ENCODE assay signal across 33 cellular contexts in genomic region chr15:92772061-92772460, GRCh38.
"Had no signal": no experiment of that assay in that cellular context is flagged by ENCODE, and none has a peak within 500 bp of the region (broad histone marks: within the 10 kb centered on the region; RNA-seq: fewer than 3 reads in every experiment).

No MANE protein-coding gene starts in this region.

- H3K36me3 Mint-ChIP-seq: activated naive CD4-positive, alpha-beta T cell treated with anti-CD3 and anti-CD28 coated beads, Interleukin-2, amount 10 ng/mL, durations not matched to agents 7 days and 5 days; activated naive CD4-positive, alpha-beta T cell treated with anti-CD3 and anti-CD28 coated beads, Interleukin-2, amount 50 U/mL, for 72 hours; activated naive CD8-positive, alpha-beta T cell treated with anti-CD3 and anti-CD28 coated beads, Interleukin-2, amount 10 ng/mL, durations not matched to agents 7 days and 5 days had no signal

- ATAC-seq: activated CD4-positive, alpha-beta T cell treated with anti-CD3 and anti-CD28 coated beads for 36 hours; activated naive CD4-positive, alpha-beta T cell treated with anti-CD3 and anti-CD28 coated beads, Interleukin-2, amount 50 U/mL, for 72 hours; activated T-cell treated with anti-CD3 and anti-CD28 coated beads, Interleukin-2, amount 50 U/mL, for 72 hours; gastroesophageal sphincter; T-helper 17 cell had no signal

- H3K9me3 ChIP-seq: ascending aorta, breast epithelium, colonic mucosa, esophagus squamous epithelium, gastroesophageal sphincter had no signal

- H3K4me3 ChIP-seq: ascending aorta, breast epithelium, cardiac muscle cell, colonic mucosa, esophagus squamous epithelium, gastroesophageal sphincter had no signal

- H3K27me3 Mint-ChIP-seq: activated CD4-positive, alpha-beta memory T cell treated with anti-CD3 and anti-CD28 coated beads, Interleukin-2, amount 10 ng/mL, durations not matched to agents 7 days and 5 days; activated CD4-positive, alpha-beta T cell treated with anti-CD3 and anti-CD28 coated beads for 36 hours; activated CD4-positive, alpha-beta T cell treated with anti-CD3 and anti-CD28 coated beads, Interleukin-2, amount 10 ng/mL, durations not matched to agents 7 days and 5 days; activated naive CD4-positive, alpha-beta T cell treated with anti-CD3 and anti-CD28 coated beads, Interleukin-2, amount 10 ng/mL, durations not matched to agents 7 days and 5 days; activated naive CD8-positive, alpha-beta T cell treated with anti-CD3 and anti-CD28 coated beads, Interleukin-2, amount 10 ng/mL, durations not matched to agents 7 days and 5 days; activated T-cell treated with anti-CD3 and anti-CD28 coated beads, Interleukin-2, amount 50 U/mL, for 24 hours; brain; T-helper 17 cell had no signal

- H3K27ac Mint-ChIP-seq: activated CD4-positive, alpha-beta memory T cell treated with anti-CD3 and anti-CD28 coated beads, Interleukin-2, amount 10 ng/mL, durations not matched to agents 7 days and 5 days; activated CD4-positive, alpha-beta T cell treated with anti-CD3 and anti-CD28 coated beads for 36 hours; activated CD4-positive, alpha-beta T cell treated with anti-CD3 and anti-CD28 coated beads, Interleukin-2, amount 10 ng/mL, durations not matched to agents 7 days and 5 days; activated naive CD4-positive, alpha-beta T cell treated with anti-CD3 and anti-CD28 coated beads, Interleukin-2, amount 10 ng/mL, durations not matched to agents 7 days and 5 days; activated naive CD4-positive, alpha-beta T cell treated with anti-CD3 and anti-CD28 coated beads, Interleukin-2, amount 50 U/mL, for 72 hours; activated naive CD8-positive, alpha-beta T cell treated with anti-CD3 and anti-CD28 coated beads, Interleukin-2, amount 10 ng/mL, durations not matched to agents 7 days and 5 days; activated T-cell treated with anti-CD3 and anti-CD28 coated beads, Interleukin-2, amount 50 U/mL, for 24 hours; activated T-cell treated with anti-CD3 and anti-CD28 coated beads, Interleukin-2, amount 50 U/mL, for 72 hours; T-helper 17 cell; T-helper 2 cell treated with Interferon-gamma antibody and Interleukin-4, amounts not matched to agents 5 μg/mL and 100 μg/mL, for 36 hours had no signal

- FAIRE-seq: endometrium, endothelial cell of umbilical vein had no signal

- H3K4me1 ChIP-seq: ascending aorta, breast epithelium, colonic mucosa, esophagus squamous epithelium, gastroesophageal sphincter had no signal

- H3K36me3 ChIP-seq: ascending aorta, breast epithelium, cardiac muscle cell, colonic mucosa, esophagus squamous epithelium, gastroesophageal sphincter had no signal

- H3K27ac ChIP-seq: ascending aorta, breast epithelium, cardiac muscle cell, colonic mucosa, epithelial cell of prostate, esophagus squamous epithelium, gastroesophageal sphincter had no signal

- H3K27me3 ChIP-seq: ascending aorta, breast epithelium, cardiac muscle cell, colonic mucosa, esophagus squamous epithelium, gastroesophageal sphincter had no signal

- H3K9me3 Mint-ChIP-seq: activated CD4-positive, alpha-beta T cell treated with anti-CD3 and anti-CD28 coated beads, Interleukin-2, amount 10 ng/mL, durations not matched to agents 7 days and 5 days; activated naive CD4-positive, alpha-beta T cell treated with anti-CD3 and anti-CD28 coated beads, Interleukin-2, amount 50 U/mL, for 72 hours; activated naive CD8-positive, alpha-beta T cell treated with anti-CD3 and anti-CD28 coated beads, Interleukin-2, amount 10 ng/mL, durations not matched to agents 7 days and 5 days; activated T-cell treated with anti-CD3 and anti-CD28 coated beads, Interleukin-2, amount 50 U/mL, for 24 hours; activated T-cell treated with anti-CD3 and anti-CD28 coated beads, Interleukin-2, amount 50 U/mL, for 72 hours; T-helper 2 cell treated with Interferon-gamma antibody and Interleukin-4, amounts not matched to agents 5 μg/mL and 100 μg/mL, for 36 hours had no signal

- DNase-seq: activated CD4-positive, alpha-beta memory T cell treated with anti-CD3 and anti-CD28 coated beads, Interleukin-2, amount 10 ng/mL, durations not matched to agents 7 days and 5 days; activated CD4-positive, alpha-beta T cell treated with anti-CD3 and anti-CD28 coated beads for 36 hours; activated CD4-positive, alpha-beta T cell treated with anti-CD3 and anti-CD28 coated beads, Interleukin-2, amount 10 ng/mL, durations not matched to agents 7 days and 5 days; activated CD4-positive, alpha-beta T cell treated with anti-CD3 and anti-CD28 coated beads, Interleukin-2, amount 50 U/mL, for 4 hours; activated CD4-positive, CD25-positive, alpha-beta regulatory T cell; activated CD4-positive, CD25-positive, alpha-beta regulatory T cell treated with anti-CD3 and anti-CD28 coated beads, Interleukin-2, amount 50 U/mL, for 72 hours; activated CD8-positive, alpha-beta memory T cell treated with anti-CD3 and anti-CD28 coated beads, Interleukin-2, amount 50 U/mL, for 48 hours; activated gamma-delta T cell; activated naive CD4-positive, alpha-beta T cell; activated naive CD4-positive, alpha-beta T cell treated with anti-CD3 and anti-CD28 coated beads, Interleukin-2, amount 10 ng/mL, durations not matched to agents 7 days and 5 days; activated naive CD8-positive, alpha-beta T cell treated with anti-CD3 and anti-CD28 coated beads, Interleukin-2, amount 10 ng/mL, durations not matched to agents 7 days and 5 days; activated T-cell treated with anti-CD3 and anti-CD28 coated beads for 4 hours; activated T-cell treated with anti-CD3 and anti-CD28 coated beads, Interleukin-2, amount 50 U/mL, for 24 hours; activated T-cell treated with anti-CD3 and anti-CD28 coated beads, Interleukin-2, amount 50 U/mL, for 72 hours; central memory CD4-positive, alpha-beta T cell; cerebellar nuclear complex; colonic mucosa; effector CD8-positive, alpha-beta T cell; esophagus squamous epithelium; foreskin melanocyte; T-helper 1 cell; T-helper 17 cell; T1000 had no signal

- H3K4me3 Mint-ChIP-seq: activated CD4-positive, alpha-beta memory T cell treated with anti-CD3 and anti-CD28 coated beads, Interleukin-2, amount 10 ng/mL, durations not matched to agents 7 days and 5 days; activated CD4-positive, alpha-beta T cell treated with anti-CD3 and anti-CD28 coated beads for 36 hours; activated CD4-positive, alpha-beta T cell treated with anti-CD3 and anti-CD28 coated beads, Interleukin-2, amount 10 ng/mL, durations not matched to agents 7 days and 5 days; activated naive CD4-positive, alpha-beta T cell treated with anti-CD3 and anti-CD28 coated beads, Interleukin-2, amount 10 ng/mL, durations not matched to agents 7 days and 5 days; activated naive CD8-positive, alpha-beta T cell treated with anti-CD3 and anti-CD28 coated beads, Interleukin-2, amount 10 ng/mL, durations not matched to agents 7 days and 5 days; activated T-cell treated with anti-CD3 and anti-CD28 coated beads, Interleukin-2, amount 50 U/mL, for 24 hours; activated T-cell treated with anti-CD3 and anti-CD28 coated beads, Interleukin-2, amount 50 U/mL, for 72 hours; brain; T-helper 17 cell; T-helper 2 cell treated with Interferon-gamma antibody and Interleukin-4, amounts not matched to agents 5 μg/mL and 100 μg/mL, for 36 hours had no signal

- H3K4me1 Mint-ChIP-seq: activated CD4-positive, alpha-beta memory T cell treated with anti-CD3 and anti-CD28 coated beads, Interleukin-2, amount 10 ng/mL, durations not matched to agents 7 days and 5 days; activated CD4-positive, alpha-beta T cell treated with anti-CD3 and anti-CD28 coated beads for 36 hours; activated CD4-positive, alpha-beta T cell treated with anti-CD3 and anti-CD28 coated beads, Interleukin-2, amount 10 ng/mL, durations not matched to agents 7 days and 5 days; activated naive CD4-positive, alpha-beta T cell treated with anti-CD3 and anti-CD28 coated beads, Interleukin-2, amount 10 ng/mL, durations not matched to agents 7 days and 5 days; activated naive CD8-positive, alpha-beta T cell treated with anti-CD3 and anti-CD28 coated beads, Interleukin-2, amount 10 ng/mL, durations not matched to agents 7 days and 5 days; brain; T-helper 17 cell had no signal
